ENCODE assay signal across 10 cellular contexts in genomic region chr12:110888256-110888991, GRCh38. TPM values are rescaled to one million over a fixed set of nuclear protein-coding genes. Genes with fewer than 3 reads are reported as not detected.
A peak's percentile ranks its signal among the peaks of the same experiment; 100 is the strongest.
DNase-seq lines count a peak whose midpoint lies in the region; ATAC-seq and TF ChIP-seq lines count a peak whose summit lies in the region.
"Had no signal": no experiment of that assay in that cellular context is flagged by ENCODE, and none has a peak within 500 bp of the region (broad histone marks: within the 10 kb centered on the region; RNA-seq: fewer than 3 reads in every experiment).

No MANE protein-coding gene starts in this region.

- H3K27ac ChIP-seq in CD8-positive, alpha-beta T cell (ENCODE audit: low read depth, low read length): no peak overlapping the region
- H3K27ac ChIP-seq in colonic mucosa: no peak overlapping the region

- H3K27me3 Mint-ChIP-seq in CD8-positive, alpha-beta T cell (ENCODE audit: low read depth): no peaks in the 10 kb centered on the region
- peaks cover 30% of the 10 kb centered on the region for H3K27me3 Mint-ChIP-seq in osteocyte (ENCODE audit: unreplicated experiment)

- POLR2A ChIA-PET in CD8-positive, alpha-beta T cell (lab: Charles Lee): interaction anchor here (0.9 kb wide), 1 partner anchor 438 kb away, joined by 3 read pairs; the partner anchor contains the start of gene ARPC3

- no peaks in the 10 kb centered on the region for H3K27me3 ChIP-seq in CD8-positive, alpha-beta T cell (ENCODE audit: insufficient read depth, low read length)
- H3K27me3 ChIP-seq in colonic mucosa: no peaks in the 10 kb centered on the region
- H3K27me3 ChIP-seq: ascending aorta had no signal

- H3K4me1 Mint-ChIP-seq in CD8-positive, alpha-beta T cell (ENCODE audit: low read depth): peaks cover 4% of the 10 kb centered on the region
- peaks cover 3% of the 10 kb centered on the region for H3K4me1 Mint-ChIP-seq in osteocyte (ENCODE audit: unreplicated experiment)

- H3K4me3 Mint-ChIP-seq in CD8-positive, alpha-beta T cell: peak overlapping the region; percentile 94
- no peak overlapping the region for H3K4me3 Mint-ChIP-seq in osteocyte (ENCODE audit: unreplicated experiment)

- CTCF ChIA-PET in CD8-positive, alpha-beta T cell (lab: Charles Lee): interaction anchor here (0.6 to 2.6 kb wide), 20 partner anchors 8 to 1803 kb away, joined by 3 to 16 read pairs (median 4); partner anchors contain the start of gene ARPC3

- H3K27ac Mint-ChIP-seq in CD8-positive, alpha-beta T cell: no peak overlapping the region
- no peak overlapping the region for H3K27ac Mint-ChIP-seq in osteocyte (ENCODE audit: unreplicated experiment)

- TF ChIP-seq CTCF in CD8-positive, alpha-beta T cell (IDR thresholded peaks at IDR 0.05): peak; percentile 48
- TF ChIP-seq CTCF in colonic mucosa (IDR thresholded peaks at IDR 0.05): peak; percentile 31
- peak; percentile 2 for TF ChIP-seq CTCF in osteocyte (IDR thresholded peaks at IDR 0.05)

- no peaks in the 10 kb centered on the region for H3K9me3 ChIP-seq in CD8-positive, alpha-beta T cell (ENCODE audit: low read length)
- H3K9me3 ChIP-seq in colonic mucosa: no peaks in the 10 kb centered on the region
- H3K9me3 ChIP-seq: ascending aorta, HAP-1 had no signal

- DNase-seq in CD8-positive, alpha-beta T cell: no peak
- DNase-seq in colonic mucosa (no peak), osteocyte (ENCODE audit: extremely low spot score, unreplicated experiment) (no peak), NCI-H146 treated with DMSO at 0.1 percent for 48 hours (lab: John Stamatoyannopoulos, UW; ENCODE audit: unreplicated experiment) (no peak)
- no peak for DNase-seq in stimulated activated CD4-positive, alpha-beta T cell treated with anti-CD3 and anti-CD28 coated beads, Interleukin-15, amount 100 ng/mL, for 24 hours

- intact Hi-C loops in CD8-positive, alpha-beta T cell (cut with DNase I, micrococcal nuclease): loop anchor here (1.0 to 5.0 kb wide), 9 partner anchors 61 to 788 kb away; partner anchors contain the start of genes ARPC3 (in 2 of the 2), FAM216A (in 1 of the 2), GPN3 (in 1 of the 2) and PPP1CC (in 1 of the 2)
- intact Hi-C loops in colonic mucosa (cut with DNase I): no loop called here

- no peak for ATAC-seq in CD8-positive, alpha-beta T cell
- ATAC-seq in HG03175 (IDR thresholded peaks at IDR 0.05; ENCODE audit: unreplicated experiment) (peak; percentile 5), HG03108 (IDR thresholded peaks at IDR 0.05; ENCODE audit: unreplicated experiment) (no peak), GM21717 (IDR thresholded peaks at IDR 0.05; ENCODE audit: unreplicated experiment) (no peak)

- no peaks in the 10 kb centered on the region for H3K36me3 ChIP-seq in CD8-positive, alpha-beta T cell (ENCODE audit: insufficient read depth, low read length)
- no peaks in the 10 kb centered on the region for H3K36me3 ChIP-seq in colonic mucosa
- H3K36me3 ChIP-seq: ascending aorta, HAP-1 had no signal

- H3K36me3 Mint-ChIP-seq in CD8-positive, alpha-beta T cell: peaks cover 3% of the 10 kb centered on the region
- no peaks in the 10 kb centered on the region for H3K36me3 Mint-ChIP-seq in osteocyte (ENCODE audit: unreplicated experiment)

- H3K9me3 Mint-ChIP-seq in CD8-positive, alpha-beta T cell: no peaks in the 10 kb centered on the region
- no peaks in the 10 kb centered on the region for H3K9me3 Mint-ChIP-seq in osteocyte (ENCODE audit: unreplicated experiment)

- peak overlapping the region in 1 of 2 donors; percentile 51 for H3K9ac ChIP-seq in colonic mucosa (ENCODE audit: low read depth in 2 of 2, low read length in 2 of 2)

- no peak overlapping the region for H3K4me3 ChIP-seq in CD8-positive, alpha-beta T cell (ENCODE audit: low read depth, low read length)
- H3K4me3 ChIP-seq in colonic mucosa: no peak overlapping the region

- no peaks in the 10 kb centered on the region for H3K4me1 ChIP-seq in CD8-positive, alpha-beta T cell (ENCODE audit: insufficient read depth, low read length)
- H3K4me1 ChIP-seq in colonic mucosa: no peaks in the 10 kb centered on the region
- H3K4me1 ChIP-seq: ascending aorta had no signal

RNA-seq across cellular contexts. Expression of gene MYL2, which starts 32.0 kb away (rescaled TPM):
- total RNA-seq in CD8-positive, alpha-beta T cell: not detected
- total RNA-seq in colonic mucosa: 1 to 10 TPM in 1 of 2 donors, not detected in 1; 2.4 TPM
- not detected in 2 replicates for total RNA-seq in osteocyte
- total RNA-seq: ascending aorta had no signal

RNA-seq across cellular contexts. Expression of gene CCDC63, which starts 41.6 kb away (rescaled TPM):
- total RNA-seq in CD8-positive, alpha-beta T cell: not detected
- total RNA-seq in colonic mucosa: not detected
- not detected in 2 replicates for total RNA-seq in osteocyte
- total RNA-seq: ascending aorta had no signal
